ENCODE assay signal across 21 cellular contexts in genomic region chr11:23956586-23956985, GRCh38.
DNase-seq lines count a peak whose midpoint lies in the region; ATAC-seq, FAIRE-seq and TF ChIP-seq lines count a peak whose summit lies in the region.
"Had no signal": no experiment of that assay in that cellular context is flagged by ENCODE, and none has a peak within 500 bp of the region (broad histone marks: within the 10 kb centered on the region; RNA-seq: fewer than 3 reads in every experiment).

No MANE protein-coding gene starts in this region.

- no peak overlapping the region for H2BK5ac ChIP-seq in mesenchymal stem cell (ENCODE audit: low read depth, low read length, poor library complexity, severe bottlenecking)

- no peaks in the 10 kb centered on the region for H3K36me3 ChIP-seq in astrocyte (ENCODE audit: insufficient read depth, low read length)
- no peaks in the 10 kb centered on the region for H3K36me3 ChIP-seq in mesenchymal stem cell (ENCODE audit: control insufficient read depth in 1 of 2, insufficient read depth in 2 of 2, low read depth in 1 of 2, low read length in 2 of 2)
- H3K36me3 ChIP-seq: HAP-1 had no signal

- H3K36me3 Mint-ChIP-seq in astrocyte (ENCODE audit: low read depth, unreplicated experiment), result no peaks in the 10 kb centered on the region
- H3K36me3 Mint-ChIP-seq: IgD-negative memory B cell had no signal

- H3K27ac Mint-ChIP-seq in astrocyte (ENCODE audit: unreplicated experiment), result no peak overlapping the region
- H3K27ac Mint-ChIP-seq: CD4-positive, alpha-beta T cell; IgD-negative memory B cell had no signal

- peaks cover 1% of the 10 kb centered on the region for H3K9me3 Mint-ChIP-seq in astrocyte (ENCODE audit: unreplicated experiment)

- no peak overlapping the region for H3K4ac ChIP-seq in mesenchymal stem cell (ENCODE audit: low read depth in 1 of 2, low read length in 2 of 2)

- no peaks in the 10 kb centered on the region for H4K20me1 ChIP-seq in astrocyte (ENCODE audit: insufficient read depth, low read length)

- H2AK5ac ChIP-seq in mesenchymal stem cell (ENCODE audit: low read length, severe bottlenecking), result no peak overlapping the region

- H3K14ac ChIP-seq in mesenchymal stem cell (ENCODE audit: low read length in 2 of 2), result no peak overlapping the region

- no peaks in the 10 kb centered on the region for H3K79me1 ChIP-seq in mesenchymal stem cell (replicated peaks; ENCODE audit: low read length, poor library complexity, severe bottlenecking)

- no peaks in the 10 kb centered on the region for H3K9me3 ChIP-seq in astrocyte (ENCODE audit: insufficient read depth, low read depth, low read length)
- H3K9me3 ChIP-seq in mesenchymal stem cell (ENCODE audit: control insufficient read depth, low read length), result no peaks in the 10 kb centered on the region
- H3K9me3 ChIP-seq: A549, HAP-1 had no signal

- H4K8ac ChIP-seq in mesenchymal stem cell (ENCODE audit: low read length), result no peak overlapping the region

- H3K4me2 ChIP-seq in astrocyte (ENCODE audit: low read length) (no peak overlapping the region), mesenchymal stem cell (ENCODE audit: low read length, poor library complexity, severe bottlenecking) (no peak overlapping the region)
- H3K4me2 ChIP-seq: A549 had no signal

- no peak for TF ChIP-seq CTCF in astrocyte (IDR thresholded peaks at IDR 0.05; ENCODE audit: insufficient read depth, low read depth, low read length)

- H4K91ac ChIP-seq in mesenchymal stem cell (ENCODE audit: low read length), result no peak overlapping the region

- H3K4me3 Mint-ChIP-seq in astrocyte (ENCODE audit: unreplicated experiment), result no peak overlapping the region
- H3K4me3 Mint-ChIP-seq: CD4-positive, alpha-beta T cell; IgD-negative memory B cell had no signal

- no peaks in the 10 kb centered on the region for H3K27me3 Mint-ChIP-seq in astrocyte (ENCODE audit: low read depth, unreplicated experiment)
- H3K27me3 Mint-ChIP-seq: CD4-positive, alpha-beta T cell; IgD-negative memory B cell had no signal

- H3K27me3 ChIP-seq in astrocyte (ENCODE audit: insufficient read depth, low read length) (no peaks in the 10 kb centered on the region), mesenchymal stem cell (ENCODE audit: control insufficient read depth in 1 of 2, insufficient read depth in 1 of 2, low read length in 2 of 2) (no peaks in the 10 kb centered on the region)

- no peak overlapping the region for H2AFZ ChIP-seq in astrocyte (ENCODE audit: low read depth, low read length)
- H2AFZ ChIP-seq in mesenchymal stem cell (ENCODE audit: low read depth, low read length), result no peak overlapping the region

- no peak overlapping the region for H2BK12ac ChIP-seq in mesenchymal stem cell (ENCODE audit: low read length in 2 of 2)

- FAIRE-seq in astrocyte (lab: Jason Lieb, UNC), result no peak
- FAIRE-seq: A549, GM12878, GM19239, HTR-8/SVneo had no signal

- 65% methylated on average over 2 of the region's 3 CpGs for WGBS in mesenchymal stem cell

- no peak overlapping the region for H2BK15ac ChIP-seq in mesenchymal stem cell (ENCODE audit: low read depth, poor library complexity, severe bottlenecking)

- DNase-seq in ELR (ENCODE audit: low read depth) (peak; percentile 13), M059J (ENCODE audit: low read depth) (peak; percentile 55), astrocyte (ENCODE audit: low read depth) (no peak), iris pigment epithelial cell (ENCODE audit: low read depth) (peak; percentile 43), HK-2 (ENCODE audit: unreplicated experiment) (no peak), mesenchymal stem cell (no peak)
- DNase-seq: AML-193; CD4-positive, alpha-beta T cell; DMS153; DMS79 treated with DMSO at 0.1 percent for 48 hours; KBM-7 had no signal

- H3K79me2 ChIP-seq in astrocyte (ENCODE audit: insufficient read depth, low read length), result no peaks in the 10 kb centered on the region

- no peak overlapping the region for H3K18ac ChIP-seq in mesenchymal stem cell (ENCODE audit: low read depth in 1 of 2, low read length in 2 of 2)

- H3K4me1 ChIP-seq in astrocyte (ENCODE audit: insufficient read depth, low read length), result peaks cover 9% of the 10 kb centered on the region
- no peaks in the 10 kb centered on the region for H3K4me1 ChIP-seq in mesenchymal stem cell (ENCODE audit: control insufficient read depth, insufficient read depth, low read depth, low read length)
- H3K4me1 ChIP-seq: A549 had no signal

- no peak overlapping the region for H2BK120ac ChIP-seq in mesenchymal stem cell (ENCODE audit: low read depth, low read length)

- ATAC-seq in GM19455 (IDR thresholded peaks at IDR 0.05; ENCODE audit: unreplicated experiment), result no peak
- ATAC-seq in GM18858 (IDR thresholded peaks at IDR 0.05; ENCODE audit: unreplicated experiment), result no peak
- ATAC-seq: A549, GM12878 had no signal

- no peak overlapping the region for H3K9ac ChIP-seq in astrocyte (ENCODE audit: low read length)
- no peak overlapping the region for H3K9ac ChIP-seq in mesenchymal stem cell (ENCODE audit: low read length)

- H3K27ac ChIP-seq in astrocyte (ENCODE audit: low read depth, low read length) (peak overlapping the region; percentile 4), mesenchymal stem cell (ENCODE audit: low read length, poor library complexity, severe bottlenecking) (no peak overlapping the region)
- H3K27ac ChIP-seq: 22Rv1, A549, C4-2B had no signal

- H3K4me1 Mint-ChIP-seq in astrocyte (ENCODE audit: low read depth, unreplicated experiment), result peaks cover 3% of the 10 kb centered on the region
- H3K4me1 Mint-ChIP-seq: IgD-negative memory B cell had no signal

- H3K4me3 ChIP-seq in astrocyte (ENCODE audit: insufficient read depth, low read depth, low read length) (no peak overlapping the region), mesenchymal stem cell (ENCODE audit: insufficient read depth in 1 of 2, low read depth in 1 of 2, low read length in 2 of 2) (no peak overlapping the region)
- H3K4me3 ChIP-seq: A549, GM12878, HAP-1 had no signal

- H3K23ac ChIP-seq in mesenchymal stem cell (ENCODE audit: low read length in 2 of 2), result no peak overlapping the region

Comparison
In these comparisons a context has a peak if more than half of its experiments do, and no peak if none do; other contexts are left out.
1. DNase-seq: peak in ELR (single experiment), M059J (single experiment) and iris pigment epithelial cell (single experiment); none in astrocyte (single experiment), HK-2 (single experiment) and mesenchymal stem cell (single experiment).